ENCODE assay signal across 8 cellular contexts in the genomic region with DNA sequence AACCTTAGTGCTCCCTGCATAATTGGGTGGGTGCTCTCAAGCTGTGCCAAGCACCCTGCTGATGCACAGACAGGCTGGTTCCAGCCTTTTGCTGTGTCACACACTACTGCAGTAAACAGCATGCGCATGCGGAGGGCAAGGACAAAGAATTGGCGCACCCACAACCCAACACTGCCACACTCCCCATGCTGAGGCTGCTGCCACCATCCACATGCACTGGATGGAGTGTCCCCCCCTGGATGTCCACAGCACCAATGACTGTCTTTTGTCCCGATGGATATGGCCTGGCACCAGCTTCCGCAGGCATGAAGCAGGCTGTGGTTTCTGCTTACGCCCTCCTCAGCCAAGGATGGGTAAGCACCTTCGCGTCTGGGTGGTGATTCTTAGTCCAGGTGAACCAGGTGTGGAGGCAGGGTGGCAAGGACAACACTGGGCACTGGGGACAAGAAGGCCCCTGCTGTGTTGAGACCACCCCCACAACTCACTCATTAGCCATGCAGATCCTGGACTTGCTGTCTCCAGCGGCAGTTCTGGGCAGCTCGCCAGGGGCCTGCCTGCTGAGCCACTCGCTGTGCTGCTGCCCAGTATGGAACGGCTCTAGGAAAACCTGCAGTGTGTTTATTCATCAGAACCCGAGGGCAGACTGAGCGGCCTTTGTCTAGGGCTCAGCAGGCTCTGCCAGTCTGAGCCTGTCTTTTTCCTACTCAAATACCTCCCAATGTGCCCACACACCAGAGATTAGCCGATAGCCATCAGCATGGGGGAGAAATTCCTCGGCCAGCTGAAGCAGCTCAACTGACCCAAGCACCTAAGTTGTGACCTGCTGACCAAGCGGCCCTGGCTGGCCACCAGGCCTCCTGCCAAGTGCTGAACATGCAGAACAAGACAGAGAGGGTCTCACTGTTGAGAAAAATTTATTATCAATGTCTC. TPM values are rescaled to one million over a fixed set of nuclear protein-coding genes. Genes with fewer than 3 reads are reported as not detected.
DNase-seq lines count a peak whose midpoint lies in the region; ATAC-seq and TF ChIP-seq lines count a peak whose summit lies in the region.

No MANE protein-coding gene starts in this region.

- peaks cover 17% of the 10 kb centered on the region for H3K36me3 ChIP-seq in GM23338 (ENCODE audit: insufficient read depth)

- H3K4me1 Mint-ChIP-seq in GM23338 = peaks cover 3% of the 10 kb centered on the region; the same call in 2 of the 3 replicates

- no peak overlapping the region for H3K4me3 Mint-ChIP-seq in GM23338

- H3K27me3 ChIP-seq in GM23338 (ENCODE audit: insufficient read depth) = no peaks in the 10 kb centered on the region

- POLR2A ChIA-PET in RWPE1 (lab: Yijun Ruan, JAX; ENCODE audit: low non-redundant PET) = interaction anchor here (0.6 kb wide), 1 partner anchor 117 kb away, joined by 3 read pairs; no protein-coding TSS in a partner anchor

- H3K4me1 ChIP-seq in GM23338 (ENCODE audit: insufficient read depth) = no peaks in the 10 kb centered on the region; the same call in 1 of the 2 replicates

- 0 out of 2 replicates have a peak, but pooled peaks cover 10% of the 10 kb centered on the region for H3F3A ChIP-seq in GM23338 (replicated peaks; ENCODE audit: low read depth)

- no peaks in the 10 kb centered on the region for H3K79me2 ChIP-seq in GM23338 (replicated peaks; ENCODE audit: insufficient read depth)

- ATAC-seq in GM23338 (peak; percentile 21; the same call in 2 of the 3 replicates), HG02759 (IDR thresholded peaks at IDR 0.05; ENCODE audit: unreplicated experiment) (no peak), GM19395 (IDR thresholded peaks at IDR 0.05; ENCODE audit: unreplicated experiment) (no peak)

- no peak overlapping the region for H3K4me3 ChIP-seq in GM23338
- H3K4me3 ChIP-seq in fibroblast of villous mesenchyme (ENCODE audit: low read depth, low read length) = no peak overlapping the region

- no peak overlapping the region for H2AFZ ChIP-seq in GM23338

- DNase-seq in GM23338 (ENCODE audit: low spot score) (no peak), RWPE1 (ENCODE audit: low spot score) (peak; percentile 79), fibroblast of villous mesenchyme (ENCODE audit: low read depth) (peak; percentile 25), pons (ENCODE audit: low spot score) (peak; percentile 99), NCI-H2107 treated with DMSO at 0.1 percent for 48 hours (lab: John Stamatoyannopoulos, UW; ENCODE audit: unreplicated experiment) (no peak)
- DNase-seq in stimulated activated CD4-positive, alpha-beta T cell treated with anti-CD3 and anti-CD28 coated beads, Interleukin-4, amount 100 ng/mL, for 24 hours = no peak

- peaks cover 54% of the 10 kb centered on the region for H3K36me3 Mint-ChIP-seq in GM23338 (ENCODE audit: low read depth)

- no peak overlapping the region for H3K27ac ChIP-seq in GM23338 (ENCODE audit: low read depth)
- peak overlapping the region; percentile 94 for H3K27ac ChIP-seq in RWPE1

- H3K4me2 ChIP-seq in GM23338 = no peak overlapping the region

- TF ChIP-seq CTCF in GM23338 (conservative IDR thresholded peaks at IDR 0.05; ENCODE audit: low read depth in 2 of 2) = no peak
- no peak for TF ChIP-seq CTCF in RWPE1 (conservative IDR thresholded peaks at IDR 0.05; ENCODE audit: low read depth)
- TF ChIP-seq CTCF in fibroblast of villous mesenchyme (IDR thresholded peaks at IDR 0.05; ENCODE audit: insufficient read depth, low read depth, low read length) = no peak

- H3K27me3 Mint-ChIP-seq in GM23338 (ENCODE audit: insufficient read depth, low read depth, poor library complexity) = peaks cover 5% of the 10 kb centered on the region

- H3K9me3 Mint-ChIP-seq in GM23338 = no peaks in the 10 kb centered on the region

- H4K20me1 ChIP-seq in GM23338 (replicated peaks; ENCODE audit: insufficient read depth) = no peaks in the 10 kb centered on the region; the same call in 1 of the 2 replicates

- no peaks in the 10 kb centered on the region for H3K9me2 ChIP-seq in GM23338 (ENCODE audit: insufficient read depth)

- CTCF ChIA-PET in RWPE1 (lab: Yijun Ruan, JAX) = interaction anchor here (1.0 kb wide), 1 partner anchor 24 kb away, joined by 3 read pairs; no protein-coding TSS in a partner anchor

- peak overlapping the region; percentile 55 for H3K27ac Mint-ChIP-seq in GM23338

TF ChIP-seq in GM23338, 12 proteins besides CTCF, POLR2A, EP300 and RAD21:
- TF ChIP-seq POLR2AphosphoS5 (IDR thresholded peaks at IDR 0.05; ENCODE audit: low read depth) = 0 out of 2 replicates have a peak, but pooled peaks have one; percentile 10
- TF ChIP-seq CREB1 (CRISPR knock-in tag; IDR thresholded peaks at IDR 0.05; ENCODE audit: low read depth) = no peak

RNA-seq across cellular contexts. Expression of a gene that starts 8.2 kb away (rescaled TPM):
- 181 and 183 TPM in 2 replicates for total RNA-seq in GM23338 (2014; rRNA removed; shearing (Covaris generic))
- 171 and 189 TPM in 2 replicates for polyA plus RNA-seq in GM23338 (2016; fragmentation: Nextera tagmentation; extraction: Ambion mirVana)
- total RNA-seq in fibroblast of villous mesenchyme = 87.6 and 121 TPM in 2 replicates

RNA-seq across cellular contexts. Expression of a gene that starts 56.9 kb away (rescaled TPM):
- 94.1 and 95.9 TPM in 2 replicates for total RNA-seq in GM23338 (2014; rRNA removed; shearing (Covaris generic))
- 71.0 and 72.9 TPM in 2 replicates for polyA plus RNA-seq in GM23338 (2016; fragmentation: Nextera tagmentation; extraction: Ambion mirVana)
- 68.2 and 87.6 TPM in 2 replicates for total RNA-seq in fibroblast of villous mesenchyme

Comparison
In these comparisons a context has a peak if more than half of its experiments do, and no peak if none do; other contexts are left out.
1. DNase-seq: peak in RWPE1 (single experiment), fibroblast of villous mesenchyme (single experiment) and pons (single experiment); none in GM23338 (single experiment), stimulated activated CD4-positive, alpha-beta T cell treated with anti-CD3 and anti-CD28 coated beads, Interleukin-4, amount 100 ng/mL, for 24 hours (single experiment) and NCI-H2107 treated with DMSO at 0.1 percent for 48 hours (single experiment).